Comparison of ENCODE assay signal across 1 cellular context in genomic region chr11:46112961-46113617, GRCh38.
TF ChIP-seq lines count a peak whose summit lies in the region.

No MANE protein-coding gene starts in this region.

TF ChIP-seq in K562, 482 proteins besides CTCF, POLR2A, EP300 and RAD21 (continued from another document and continues in another):
- TF ChIP-seq, protein P1, sequence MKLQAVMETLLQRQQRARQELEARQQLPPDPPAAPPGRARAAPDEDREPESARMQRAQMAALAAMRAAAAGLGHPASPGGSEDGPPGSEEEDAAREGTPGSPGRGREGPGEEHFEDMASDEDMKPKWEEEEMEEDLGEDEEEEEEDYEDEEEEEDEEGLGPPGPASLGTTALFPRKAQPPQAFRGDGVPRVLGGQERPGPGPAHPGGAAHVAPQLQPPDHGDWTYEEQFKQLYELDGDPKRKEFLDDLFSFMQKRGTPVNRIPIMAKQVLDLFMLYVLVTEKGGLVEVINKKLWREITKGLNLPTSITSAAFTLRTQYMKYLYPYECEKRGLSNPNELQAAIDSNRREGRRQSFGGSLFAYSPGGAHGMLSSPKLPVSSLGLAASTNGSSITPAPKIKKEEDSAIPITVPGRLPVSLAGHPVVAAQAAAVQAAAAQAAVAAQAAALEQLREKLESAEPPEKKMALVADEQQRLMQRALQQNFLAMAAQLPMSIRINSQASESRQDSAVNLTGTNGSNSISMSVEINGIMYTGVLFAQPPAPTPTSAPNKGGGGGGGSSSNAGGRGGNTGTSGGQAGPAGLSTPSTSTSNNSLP (IDR thresholded peaks at IDR 0.05; ENCODE audit: borderline replicate concordance, low read depth, low read length), result no peak
- TF ChIP-seq, protein P2, sequence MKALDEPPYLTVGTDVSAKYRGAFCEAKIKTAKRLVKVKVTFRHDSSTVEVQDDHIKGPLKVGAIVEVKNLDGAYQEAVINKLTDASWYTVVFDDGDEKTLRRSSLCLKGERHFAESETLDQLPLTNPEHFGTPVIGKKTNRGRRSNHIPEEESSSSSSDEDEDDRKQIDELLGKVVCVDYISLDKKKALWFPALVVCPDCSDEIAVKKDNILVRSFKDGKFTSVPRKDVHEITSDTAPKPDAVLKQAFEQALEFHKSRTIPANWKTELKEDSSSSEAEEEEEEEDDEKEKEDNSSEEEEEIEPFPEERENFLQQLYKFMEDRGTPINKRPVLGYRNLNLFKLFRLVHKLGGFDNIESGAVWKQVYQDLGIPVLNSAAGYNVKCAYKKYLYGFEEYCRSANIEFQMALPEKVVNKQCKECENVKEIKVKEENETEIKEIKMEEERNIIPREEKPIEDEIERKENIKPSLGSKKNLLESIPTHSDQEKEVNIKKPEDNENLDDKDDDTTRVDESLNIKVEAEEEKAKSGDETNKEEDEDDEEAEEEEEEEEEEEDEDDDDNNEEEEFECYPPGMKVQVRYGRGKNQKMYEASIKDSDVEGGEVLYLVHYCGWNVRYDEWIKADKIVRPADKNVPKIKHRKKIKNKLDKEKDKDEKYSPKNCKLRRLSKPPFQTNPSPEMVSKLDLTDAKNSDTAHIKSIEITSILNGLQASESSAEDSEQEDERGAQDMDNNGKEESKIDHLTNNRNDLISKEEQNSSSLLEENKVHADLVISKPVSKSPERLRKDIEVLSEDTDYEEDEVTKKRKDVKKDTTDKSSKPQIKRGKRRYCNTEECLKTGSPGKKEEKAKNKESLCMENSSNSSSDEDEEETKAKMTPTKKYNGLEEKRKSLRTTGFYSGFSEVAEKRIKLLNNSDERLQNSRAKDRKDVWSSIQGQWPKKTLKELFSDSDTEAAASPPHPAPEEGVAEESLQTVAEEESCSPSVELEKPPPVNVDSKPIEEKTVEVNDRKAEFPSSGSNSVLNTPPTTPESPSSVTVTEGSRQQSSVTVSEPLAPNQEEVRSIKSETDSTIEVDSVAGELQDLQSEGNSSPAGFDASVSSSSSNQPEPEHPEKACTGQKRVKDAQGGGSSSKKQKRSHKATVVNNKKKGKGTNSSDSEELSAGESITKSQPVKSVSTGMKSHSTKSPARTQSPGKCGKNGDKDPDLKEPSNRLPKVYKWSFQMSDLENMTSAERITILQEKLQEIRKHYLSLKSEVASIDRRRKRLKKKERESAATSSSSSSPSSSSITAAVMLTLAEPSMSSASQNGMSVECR (CRISPR knock-in tag; IDR thresholded peaks at IDR 0.05), result no peak
- TF ChIP-seq ZNF197 (CRISPR knock-in tag; IDR thresholded peaks at IDR 0.05; ENCODE audit: low read depth), result peak; percentile 79; the same call in 1 of the 2 replicates
- TF ChIP-seq SIX5 (IDR thresholded peaks at IDR 0.05; ENCODE audit: borderline replicate concordance in 1 of 2, insufficient read depth in 1 of 2, low read depth in 1 of 2, low read length in 2 of 2), result peak; percentile 98 to 99
- no peak for TF ChIP-seq BDP1 (IDR thresholded peaks at IDR 0.05; ENCODE audit: insufficient read depth, insufficient read length)
- no peak for TF ChIP-seq MXI1 (IDR thresholded peaks at IDR 0.05; ENCODE audit: low read depth, low read length)
- TF ChIP-seq C11orf30 (IDR thresholded peaks at IDR 0.05; ENCODE audit: low read depth), result peak; percentile 96
- TF ChIP-seq ZNF655 (CRISPR knock-in tag; IDR thresholded peaks at IDR 0.05), result no peak
- TF ChIP-seq NCOA4 (IDR thresholded peaks at IDR 0.05; ENCODE audit: partially characterized antibody), result no peak
- TF ChIP-seq FOSL1 (tag; conservative IDR thresholded peaks at IDR 0.05), result 0 out of 2 replicates have a peak, but pooled peaks have one; percentile 14
- TF ChIP-seq ZNF354B (CRISPR knock-in tag; IDR thresholded peaks at IDR 0.05), result no peak
- TF ChIP-seq TBP (optimal IDR thresholded peaks at IDR 0.05; ENCODE audit: low read depth, low read length), result peak; percentile 56
- no peak for TF ChIP-seq BCL6 (CRISPR knock-in tag; IDR thresholded peaks at IDR 0.05)
- no peak for TF ChIP-seq SOX6 (IDR thresholded peaks at IDR 0.05)
- TF ChIP-seq SPI1 (IDR thresholded peaks at IDR 0.05; ENCODE audit: borderline replicate concordance, low read depth, low read length), result no peak
- TF ChIP-seq HNRNPK (IDR thresholded peaks at IDR 0.05; ENCODE audit: low read depth, low read length, poor library complexity, severe bottlenecking), result no peak
- TF ChIP-seq, protein P3, sequence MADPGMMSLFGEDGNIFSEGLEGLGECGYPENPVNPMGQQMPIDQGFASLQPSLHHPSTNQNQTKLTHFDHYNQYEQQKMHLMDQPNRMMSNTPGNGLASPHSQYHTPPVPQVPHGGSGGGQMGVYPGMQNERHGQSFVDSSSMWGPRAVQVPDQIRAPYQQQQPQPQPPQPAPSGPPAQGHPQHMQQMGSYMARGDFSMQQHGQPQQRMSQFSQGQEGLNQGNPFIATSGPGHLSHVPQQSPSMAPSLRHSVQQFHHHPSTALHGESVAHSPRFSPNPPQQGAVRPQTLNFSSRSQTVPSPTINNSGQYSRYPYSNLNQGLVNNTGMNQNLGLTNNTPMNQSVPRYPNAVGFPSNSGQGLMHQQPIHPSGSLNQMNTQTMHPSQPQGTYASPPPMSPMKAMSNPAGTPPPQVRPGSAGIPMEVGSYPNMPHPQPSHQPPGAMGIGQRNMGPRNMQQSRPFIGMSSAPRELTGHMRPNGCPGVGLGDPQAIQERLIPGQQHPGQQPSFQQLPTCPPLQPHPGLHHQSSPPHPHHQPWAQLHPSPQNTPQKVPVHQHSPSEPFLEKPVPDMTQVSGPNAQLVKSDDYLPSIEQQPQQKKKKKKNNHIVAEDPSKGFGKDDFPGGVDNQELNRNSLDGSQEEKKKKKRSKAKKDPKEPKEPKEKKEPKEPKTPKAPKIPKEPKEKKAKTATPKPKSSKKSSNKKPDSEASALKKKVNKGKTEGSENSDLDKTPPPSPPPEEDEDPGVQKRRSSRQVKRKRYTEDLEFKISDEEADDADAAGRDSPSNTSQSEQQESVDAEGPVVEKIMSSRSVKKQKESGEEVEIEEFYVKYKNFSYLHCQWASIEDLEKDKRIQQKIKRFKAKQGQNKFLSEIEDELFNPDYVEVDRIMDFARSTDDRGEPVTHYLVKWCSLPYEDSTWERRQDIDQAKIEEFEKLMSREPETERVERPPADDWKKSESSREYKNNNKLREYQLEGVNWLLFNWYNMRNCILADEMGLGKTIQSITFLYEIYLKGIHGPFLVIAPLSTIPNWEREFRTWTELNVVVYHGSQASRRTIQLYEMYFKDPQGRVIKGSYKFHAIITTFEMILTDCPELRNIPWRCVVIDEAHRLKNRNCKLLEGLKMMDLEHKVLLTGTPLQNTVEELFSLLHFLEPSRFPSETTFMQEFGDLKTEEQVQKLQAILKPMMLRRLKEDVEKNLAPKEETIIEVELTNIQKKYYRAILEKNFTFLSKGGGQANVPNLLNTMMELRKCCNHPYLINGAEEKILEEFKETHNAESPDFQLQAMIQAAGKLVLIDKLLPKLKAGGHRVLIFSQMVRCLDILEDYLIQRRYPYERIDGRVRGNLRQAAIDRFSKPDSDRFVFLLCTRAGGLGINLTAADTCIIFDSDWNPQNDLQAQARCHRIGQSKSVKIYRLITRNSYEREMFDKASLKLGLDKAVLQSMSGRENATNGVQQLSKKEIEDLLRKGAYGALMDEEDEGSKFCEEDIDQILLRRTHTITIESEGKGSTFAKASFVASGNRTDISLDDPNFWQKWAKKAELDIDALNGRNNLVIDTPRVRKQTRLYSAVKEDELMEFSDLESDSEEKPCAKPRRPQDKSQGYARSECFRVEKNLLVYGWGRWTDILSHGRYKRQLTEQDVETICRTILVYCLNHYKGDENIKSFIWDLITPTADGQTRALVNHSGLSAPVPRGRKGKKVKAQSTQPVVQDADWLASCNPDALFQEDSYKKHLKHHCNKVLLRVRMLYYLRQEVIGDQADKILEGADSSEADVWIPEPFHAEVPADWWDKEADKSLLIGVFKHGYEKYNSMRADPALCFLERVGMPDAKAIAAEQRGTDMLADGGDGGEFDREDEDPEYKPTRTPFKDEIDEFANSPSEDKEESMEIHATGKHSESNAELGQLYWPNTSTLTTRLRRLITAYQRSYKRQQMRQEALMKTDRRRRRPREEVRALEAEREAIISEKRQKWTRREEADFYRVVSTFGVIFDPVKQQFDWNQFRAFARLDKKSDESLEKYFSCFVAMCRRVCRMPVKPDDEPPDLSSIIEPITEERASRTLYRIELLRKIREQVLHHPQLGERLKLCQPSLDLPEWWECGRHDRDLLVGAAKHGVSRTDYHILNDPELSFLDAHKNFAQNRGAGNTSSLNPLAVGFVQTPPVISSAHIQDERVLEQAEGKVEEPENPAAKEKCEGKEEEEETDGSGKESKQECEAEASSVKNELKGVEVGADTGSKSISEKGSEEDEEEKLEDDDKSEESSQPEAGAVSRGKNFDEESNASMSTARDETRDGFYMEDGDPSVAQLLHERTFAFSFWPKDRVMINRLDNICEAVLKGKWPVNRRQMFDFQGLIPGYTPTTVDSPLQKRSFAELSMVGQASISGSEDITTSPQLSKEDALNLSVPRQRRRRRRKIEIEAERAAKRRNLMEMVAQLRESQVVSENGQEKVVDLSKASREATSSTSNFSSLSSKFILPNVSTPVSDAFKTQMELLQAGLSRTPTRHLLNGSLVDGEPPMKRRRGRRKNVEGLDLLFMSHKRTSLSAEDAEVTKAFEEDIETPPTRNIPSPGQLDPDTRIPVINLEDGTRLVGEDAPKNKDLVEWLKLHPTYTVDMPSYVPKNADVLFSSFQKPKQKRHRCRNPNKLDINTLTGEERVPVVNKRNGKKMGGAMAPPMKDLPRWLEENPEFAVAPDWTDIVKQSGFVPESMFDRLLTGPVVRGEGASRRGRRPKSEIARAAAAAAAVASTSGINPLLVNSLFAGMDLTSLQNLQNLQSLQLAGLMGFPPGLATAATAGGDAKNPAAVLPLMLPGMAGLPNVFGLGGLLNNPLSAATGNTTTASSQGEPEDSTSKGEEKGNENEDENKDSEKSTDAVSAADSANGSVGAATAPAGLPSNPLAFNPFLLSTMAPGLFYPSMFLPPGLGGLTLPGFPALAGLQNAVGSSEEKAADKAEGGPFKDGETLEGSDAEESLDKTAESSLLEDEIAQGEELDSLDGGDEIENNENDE (IDR thresholded peaks at IDR 0.05; ENCODE audit: low read depth, low read length), result no peak
- no peak for TF ChIP-seq NCOA6 (IDR thresholded peaks at IDR 0.05)
- TF ChIP-seq ZNF584 (CRISPR knock-in tag; IDR thresholded peaks at IDR 0.05; ENCODE audit: low read depth), result no peak
- TF ChIP-seq, protein P4, sequence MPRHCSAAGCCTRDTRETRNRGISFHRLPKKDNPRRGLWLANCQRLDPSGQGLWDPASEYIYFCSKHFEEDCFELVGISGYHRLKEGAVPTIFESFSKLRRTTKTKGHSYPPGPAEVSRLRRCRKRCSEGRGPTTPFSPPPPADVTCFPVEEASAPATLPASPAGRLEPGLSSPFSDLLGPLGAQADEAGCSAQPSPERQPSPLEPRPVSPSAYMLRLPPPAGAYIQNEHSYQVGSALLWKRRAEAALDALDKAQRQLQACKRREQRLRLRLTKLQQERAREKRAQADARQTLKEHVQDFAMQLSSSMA (CRISPR knock-in tag; IDR thresholded peaks at IDR 0.05), result no peak
- TF ChIP-seq SIN3B (IDR thresholded peaks at IDR 0.05; ENCODE audit: low read depth), result no peak
- TF ChIP-seq, protein P5, sequence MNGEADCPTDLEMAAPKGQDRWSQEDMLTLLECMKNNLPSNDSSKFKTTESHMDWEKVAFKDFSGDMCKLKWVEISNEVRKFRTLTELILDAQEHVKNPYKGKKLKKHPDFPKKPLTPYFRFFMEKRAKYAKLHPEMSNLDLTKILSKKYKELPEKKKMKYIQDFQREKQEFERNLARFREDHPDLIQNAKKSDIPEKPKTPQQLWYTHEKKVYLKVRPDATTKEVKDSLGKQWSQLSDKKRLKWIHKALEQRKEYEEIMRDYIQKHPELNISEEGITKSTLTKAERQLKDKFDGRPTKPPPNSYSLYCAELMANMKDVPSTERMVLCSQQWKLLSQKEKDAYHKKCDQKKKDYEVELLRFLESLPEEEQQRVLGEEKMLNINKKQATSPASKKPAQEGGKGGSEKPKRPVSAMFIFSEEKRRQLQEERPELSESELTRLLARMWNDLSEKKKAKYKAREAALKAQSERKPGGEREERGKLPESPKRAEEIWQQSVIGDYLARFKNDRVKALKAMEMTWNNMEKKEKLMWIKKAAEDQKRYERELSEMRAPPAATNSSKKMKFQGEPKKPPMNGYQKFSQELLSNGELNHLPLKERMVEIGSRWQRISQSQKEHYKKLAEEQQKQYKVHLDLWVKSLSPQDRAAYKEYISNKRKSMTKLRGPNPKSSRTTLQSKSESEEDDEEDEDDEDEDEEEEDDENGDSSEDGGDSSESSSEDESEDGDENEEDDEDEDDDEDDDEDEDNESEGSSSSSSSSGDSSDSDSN (IDR thresholded peaks at IDR 0.05; ENCODE audit: borderline replicate concordance in 1 of 2, low read depth in 2 of 2, low read length in 2 of 2), result no peak
- no peak for TF ChIP-seq SMARCC2 (IDR thresholded peaks at IDR 0.05; ENCODE audit: low read depth)
- no peak for TF ChIP-seq ZNF274 (IDR thresholded peaks at IDR 0.05; ENCODE audit: borderline replicate concordance, low read depth, low read length)
- TF ChIP-seq RFX5 (IDR thresholded peaks at IDR 0.05; ENCODE audit: low read depth, low read length), result no peak
- TF ChIP-seq MTA1 (IDR thresholded peaks at IDR 0.05; ENCODE audit: borderline replicate concordance), result no peak
- no peak for TF ChIP-seq ZNF79 (CRISPR knock-in tag; IDR thresholded peaks at IDR 0.05; ENCODE audit: low read depth)
- TF ChIP-seq STAT5A (IDR thresholded peaks at IDR 0.05; ENCODE audit: borderline replicate concordance, low read length), result no peak
- no peak for TF ChIP-seq HNRNPL (IDR thresholded peaks at IDR 0.05; ENCODE audit: low read depth, low read length)
